Comparison of ENCODE assay signal across 2 cellular contexts in genomic region chr2:191150121-191150450, GRCh38.
TF ChIP-seq lines count a peak whose summit lies in the region.

No MANE protein-coding gene starts in this region.

TF ChIP-seq in A549, 52 proteins besides CTCF, POLR2A, EP300 and RAD21 (continued from another document):
- TF ChIP-seq REST (IDR thresholded peaks at IDR 0.05) = no peak
- no peak for TF ChIP-seq RARB (CRISPR knock-in tag; IDR thresholded peaks at IDR 0.05)
- TF ChIP-seq ELK1 (IDR thresholded peaks at IDR 0.05; ENCODE audit: low read depth, low read length) = no peak
- TF ChIP-seq FOXS1 (CRISPR knock-in tag; IDR thresholded peaks at IDR 0.05) = no peak
- no peak for TF ChIP-seq RFX5 (IDR thresholded peaks at IDR 0.05)
- no peak for TF ChIP-seq ZSCAN20 (CRISPR knock-in tag; IDR thresholded peaks at IDR 0.05)
- TF ChIP-seq ZFP36 (IDR thresholded peaks at IDR 0.05; ENCODE audit: borderline replicate concordance, partially characterized antibody) = no peak
- TF ChIP-seq HDAC2 (IDR thresholded peaks at IDR 0.05) = no peak
- no peak for TF ChIP-seq ZC3H11A (IDR thresholded peaks at IDR 0.05)
- no peak for TF ChIP-seq TP53 (CRISPR knock-in tag; IDR thresholded peaks at IDR 0.05)
- TF ChIP-seq HES2 (IDR thresholded peaks at IDR 0.05) = no peak
- TF ChIP-seq PBX3 (IDR thresholded peaks at IDR 0.05) = no peak
- TF ChIP-seq HOXA7 (CRISPR knock-in tag; IDR thresholded peaks at IDR 0.05) = no peak
- no peak for TF ChIP-seq NPAS2 (CRISPR knock-in tag; IDR thresholded peaks at IDR 0.05; ENCODE audit: borderline replicate concordance)
- TF ChIP-seq CBX8 (IDR thresholded peaks at IDR 0.05) = no peak
- TF ChIP-seq CHD2 (IDR thresholded peaks at IDR 0.05; ENCODE audit: low read length, partially characterized antibody) = no peak

TF ChIP-seq in K562, 482 proteins besides CTCF, POLR2A, EP300 and RAD21 (continued from another document):
- no peak for TF ChIP-seq ZNF318 (IDR thresholded peaks at IDR 0.05; ENCODE audit: borderline replicate concordance in 1 of 2, low read depth in 1 of 2)
TF ChIP-seq in K562: peak in this region for 0.
